Comparison of ENCODE assay signal across 8 cellular contexts in the genomic region with DNA sequence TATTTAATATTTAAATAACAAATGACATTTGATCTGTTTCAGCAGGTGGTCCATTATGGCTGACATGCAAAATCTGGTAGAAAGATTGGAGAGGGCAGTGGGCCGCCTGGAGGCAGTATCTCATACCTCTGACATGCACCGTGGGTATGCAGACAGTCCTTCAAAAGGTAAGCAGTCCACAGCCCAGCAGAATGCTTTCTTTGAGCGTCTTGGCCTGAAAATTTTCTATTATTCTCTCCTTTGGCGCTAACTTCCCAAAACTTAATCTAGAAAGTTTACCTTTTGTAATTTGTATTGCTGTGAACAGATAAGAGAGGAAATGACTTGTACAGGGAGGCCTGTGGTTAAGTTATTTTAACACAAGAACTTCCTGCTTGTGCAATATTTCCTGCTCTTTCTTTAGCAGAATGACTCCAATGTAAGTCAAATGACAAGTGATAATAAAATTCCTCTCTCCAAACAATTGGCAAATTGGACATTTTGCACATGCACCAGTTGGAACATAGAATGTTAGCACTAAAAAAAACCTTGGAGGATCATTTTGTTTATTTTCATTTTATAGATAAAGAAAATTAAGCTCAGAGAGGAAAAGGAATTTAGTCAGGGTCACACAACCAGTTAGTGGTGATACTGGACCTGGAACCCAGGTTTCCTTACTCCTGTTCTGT. TPM values are rescaled to one million over a fixed set of nuclear protein-coding genes. Genes with fewer than 3 reads are reported as not detected.
A peak's percentile ranks its signal among the peaks of the same experiment; 100 is the strongest.
DNase-seq lines count a peak whose midpoint lies in the region; ATAC-seq and TF ChIP-seq lines count a peak whose summit lies in the region.

No MANE protein-coding gene starts in this region.

- H3K27me3 ChIP-seq in BLaER1 (no peaks in the 10 kb centered on the region), PC-9 (ENCODE audit: insufficient read depth, low read depth) (no peaks in the 10 kb centered on the region)
- H3K27me3 ChIP-seq in effector memory CD4-positive, alpha-beta T cell (replicated peaks; ENCODE audit: control insufficient read depth, insufficient read depth, low read length, poor library complexity, severe bottlenecking) = no peaks in the 10 kb centered on the region

- peaks cover 69% of the 10 kb centered on the region for H3K36me3 ChIP-seq in BLaER1
- peaks cover 39% of the 10 kb centered on the region for H3K36me3 ChIP-seq in PC-9 (ENCODE audit: low read depth)
- peaks cover 39% of the 10 kb centered on the region for H3K36me3 ChIP-seq in effector memory CD4-positive, alpha-beta T cell (ENCODE audit: control insufficient read depth, insufficient read depth, low read length)

- DNase-seq in PC-9 (peak; percentile 29 to 90), NCI-H1436 (lab: John Stamatoyannopoulos, UW) (no peak), NCI-H345 treated with DMSO at 0.1 percent for 48 hours (lab: John Stamatoyannopoulos, UW; ENCODE audit: unreplicated experiment) (no peak), ecto neural progenitor cell (ENCODE audit: low spot score) (no peak)
- no peak for DNase-seq in effector memory CD4-positive, alpha-beta T cell
- peak in 3 of 10 donors; percentile 59 to 63 (median 61) for DNase-seq in naive thymus-derived CD8-positive, alpha-beta T cell

- H3K9me2 ChIP-seq in PC-9 (ENCODE audit: insufficient read depth) = no peaks in the 10 kb centered on the region

- H3K79me2 ChIP-seq in PC-9 (ENCODE audit: low read depth) = peaks cover 51% of the 10 kb centered on the region

- peak overlapping the region; percentile 58 for H3K9ac ChIP-seq in BLaER1

- peak overlapping the region; percentile 77 for H3K4me2 ChIP-seq in BLaER1
- peak overlapping the region; percentile 55 for H3K4me2 ChIP-seq in PC-9

- no peak overlapping the region for H2AFZ ChIP-seq in PC-9

- no TSS peak for BruUV-seq in PC-9 (replicated peaks; lab: Mats Ljungman, UMichigan)

- peaks cover 47 to 97% (median 91%) of the 10 kb centered on the region in 4 donors for H3K4me1 Mint-ChIP-seq in naive thymus-derived CD8-positive, alpha-beta T cell

- H4K20me1 ChIP-seq in BLaER1 (peaks cover 35% of the 10 kb centered on the region), PC-9 (ENCODE audit: insufficient read depth) (0 out of 2 replicates have a peak, but pooled peaks cover 5% of the 10 kb centered on the region)

- peaks cover 49% of the 10 kb centered on the region for H3F3A ChIP-seq in PC-9 (ENCODE audit: insufficient read depth, low read depth)

- POLR2A ChIA-PET in PC-9 (lab: Charles Lee; ENCODE audit: unreplicated experiment) = no interaction called here
- POLR2A ChIA-PET in naive thymus-derived CD8-positive, alpha-beta T cell (lab: Charles Lee) = interaction anchor here (0.6 to 12.3 kb wide), 6 partner anchors 15 to 1188 kb away, joined by 5 to 246 read pairs (median 6); partner anchors contain the start of gene CAP1

- intact Hi-C loops in PC-9 (cut with micrococcal nuclease; ENCODE audit: unreplicated experiment) = no loop called here

- H3K27ac ChIP-seq in BLaER1 (peak overlapping the region; percentile 84), PC-9 (peak overlapping the region; percentile 84)
- H3K27ac ChIP-seq in effector memory CD4-positive, alpha-beta T cell (ENCODE audit: insufficient read depth, low read length, poor library complexity, severe bottlenecking) = peak overlapping the region; percentile 57

- CTCF ChIA-PET in PC-9 (lab: Charles Lee) = interaction anchor here (0.7 kb wide), 1 partner anchor 123 kb away, joined by 3 read pairs; no protein-coding TSS in a partner anchor

- ATAC-seq in GM21529 (IDR thresholded peaks at IDR 0.05; ENCODE audit: unreplicated experiment) = peak; percentile 57
- peak; percentile 76 to 87 for ATAC-seq in naive thymus-derived CD8-positive, alpha-beta T cell

- H3K4me3 Mint-ChIP-seq in naive thymus-derived CD8-positive, alpha-beta T cell = peak overlapping the region; percentile 72 to 86 (median 78)

- H3K27ac Mint-ChIP-seq in naive thymus-derived CD8-positive, alpha-beta T cell = peak overlapping the region; percentile 82 to 96 (median 90)

- H3K27me3 Mint-ChIP-seq in naive thymus-derived CD8-positive, alpha-beta T cell = no peaks in the 10 kb centered on the region

- H3K4me3 ChIP-seq in BLaER1 (peak overlapping the region; percentile 50), PC-9 (no peak overlapping the region; the same call in 1 of the 2 replicates)
- peak overlapping the region; percentile 4 for H3K4me3 ChIP-seq in effector memory CD4-positive, alpha-beta T cell (ENCODE audit: insufficient read depth, low read depth, low read length, poor library complexity, severe bottlenecking)

- no peaks in the 10 kb centered on the region for H3K9me3 Mint-ChIP-seq in naive thymus-derived CD8-positive, alpha-beta T cell

- H3K36me3 Mint-ChIP-seq in naive thymus-derived CD8-positive, alpha-beta T cell = peaks cover 8 to 82% (median 26%) of the 10 kb centered on the region in 3 donors

- H3K9me3 ChIP-seq in BLaER1 (no peaks in the 10 kb centered on the region), PC-9 (ENCODE audit: insufficient read depth, low read depth) (no peaks in the 10 kb centered on the region)
- H3K9me3 ChIP-seq in effector memory CD4-positive, alpha-beta T cell (ENCODE audit: control insufficient read depth, low read length) = no peaks in the 10 kb centered on the region

- peaks cover 73% of the 10 kb centered on the region for H3K4me1 ChIP-seq in BLaER1
- H3K4me1 ChIP-seq in PC-9 (replicated peaks; ENCODE audit: insufficient read depth) = peaks cover 41% of the 10 kb centered on the region
- H3K4me1 ChIP-seq in effector memory CD4-positive, alpha-beta T cell (ENCODE audit: control insufficient read depth, insufficient read depth, low read length, poor library complexity, severe bottlenecking) = peaks cover 78% of the 10 kb centered on the region

- no peak for TF ChIP-seq CTCF in PC-9 (conservative IDR thresholded peaks at IDR 0.05)

RNA-seq across cellular contexts. Expression of gene CAP1, which starts 18.9 kb away (rescaled TPM):
- total RNA-seq in PC-9 (2021) = 322 and 354 TPM in 2 replicates
- 100 to 1,000 TPM; 313 to 314 TPM for total RNA-seq in naive thymus-derived CD8-positive, alpha-beta T cell
- polyA plus RNA-seq in naive thymus-derived CD8-positive, alpha-beta T cell = 100 to 1,000 TPM; 610 to 675 (median 672) TPM

RNA-seq across cellular contexts. Expression of gene PPT1, which starts 37.6 kb away (rescaled TPM):
- total RNA-seq in PC-9 (2021) = 120 and 154 TPM in 2 replicates
- 10 to 100 TPM; 70.9 to 72.9 TPM for total RNA-seq in naive thymus-derived CD8-positive, alpha-beta T cell
- polyA plus RNA-seq in naive thymus-derived CD8-positive, alpha-beta T cell = 100 to 1,000 TPM; 236 to 267 (median 237) TPM

Comparison
In these comparisons a context has a peak if more than half of its experiments do, and no peak if none do; other contexts are left out.
1. DNase-seq: peak in PC-9 (2 of 2); none in effector memory CD4-positive, alpha-beta T cell (0 of 3), NCI-H1436 (single experiment), NCI-H345 treated with DMSO at 0.1 percent for 48 hours (single experiment) and ecto neural progenitor cell (single experiment).
2. Peak in every context shown above with its lines, with median percentiles within 50 percentile points of each other: H3K27ac ChIP-seq.